ENCODE assay signal across 9 cellular contexts in genomic region chr6:119231394-119231793, GRCh38.
"Had no signal": no experiment of that assay in that cellular context is flagged by ENCODE, and none has a peak within 500 bp of the region (broad histone marks: within the 10 kb centered on the region; RNA-seq: fewer than 3 reads in every experiment).

No MANE protein-coding gene starts in this region.

- H3K4me3 Mint-ChIP-seq: HFFc6, IgD-negative memory B cell had no signal

- H3K9ac ChIP-seq: GM23248 had no signal

- FAIRE-seq: HTR-8/SVneo had no signal

- H3K27ac ChIP-seq: GM23248 had no signal

- ATAC-seq: HCT116 had no signal

- H3K9me3 ChIP-seq: HAP-1 had no signal

- H3K27me3 Mint-ChIP-seq: IgD-negative memory B cell had no signal

- H3K36me3 ChIP-seq: HAP-1 had no signal

- H3K4me1 Mint-ChIP-seq: IgD-negative memory B cell had no signal

- H3K4me1 ChIP-seq: HAP-1 had no signal

- H3K27ac Mint-ChIP-seq: HFFc6, IgD-negative memory B cell had no signal

- H2AFZ ChIP-seq: GM23248 had no signal

- DNase-seq: GM23248, GOT3, H7, HFFc6, KG1 had no signal

- H3K4me3 ChIP-seq: GM23248, HAP-1 had no signal
